In the genomic region with DNA sequence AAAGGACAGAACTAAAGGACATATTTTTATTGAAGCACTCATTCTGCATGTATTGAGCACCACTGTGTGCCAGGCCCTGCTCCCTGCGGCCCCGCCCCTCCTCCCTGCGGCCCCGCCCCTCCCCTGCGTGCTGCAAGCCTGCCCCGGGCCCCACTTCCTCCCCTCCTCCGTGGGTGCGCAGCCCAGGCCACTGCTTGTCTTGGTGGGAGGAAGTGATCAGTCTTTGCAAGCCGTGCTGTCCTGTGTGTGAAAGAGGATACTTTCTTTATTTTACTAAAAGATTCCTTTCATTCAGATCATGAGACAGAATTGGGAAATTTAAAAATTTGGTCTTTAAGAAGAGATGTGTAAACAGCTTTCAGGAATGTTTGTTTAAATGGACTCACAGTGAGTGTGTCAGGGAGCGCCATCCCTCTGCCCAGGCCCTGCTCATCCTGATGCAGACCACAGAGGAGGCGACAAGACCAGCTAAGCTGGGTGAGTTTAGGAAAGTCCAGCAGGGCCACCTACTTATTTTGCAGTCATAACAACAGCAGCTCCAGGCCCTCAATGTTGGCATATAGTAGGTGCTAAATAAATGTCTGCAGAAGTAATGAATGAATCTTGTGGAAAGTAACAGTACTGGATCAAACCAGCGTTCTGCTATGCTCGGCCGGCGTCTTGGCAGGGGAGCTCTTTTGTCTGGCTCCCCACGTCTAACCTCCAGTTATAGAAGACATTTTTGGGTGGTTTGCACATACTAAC, we compare ENCODE assay signal across 9 cellular contexts.
A peak's percentile ranks its signal among the peaks of the same experiment; 100 is the strongest.
DNase-seq lines count a peak whose midpoint lies in the region; ATAC-seq, FAIRE-seq and TF ChIP-seq lines count a peak whose summit lies in the region.
"Had no signal": no experiment of that assay in that cellular context is flagged by ENCODE, and none has a peak within 500 bp of the region (broad histone marks: within the 10 kb centered on the region; RNA-seq: fewer than 3 reads in every experiment).

No MANE protein-coding gene starts in this region.

- H3K9me3 Mint-ChIP-seq in glutamatergic neuron (ENCODE audit: unreplicated experiment): peaks cover 2% of the 10 kb centered on the region

- H3K36me3 Mint-ChIP-seq in glutamatergic neuron (ENCODE audit: unreplicated experiment): no peaks in the 10 kb centered on the region

- no peak overlapping the region for H3K4me3 Mint-ChIP-seq in glutamatergic neuron (ENCODE audit: unreplicated experiment)

- peaks cover 28% of the 10 kb centered on the region for H3K4me1 Mint-ChIP-seq in glutamatergic neuron (ENCODE audit: low read depth, unreplicated experiment)

- H3K27ac ChIP-seq in kidney (ENCODE audit: low read depth in 2 of 2, low read length in 2 of 2): no peak overlapping the region

- H3K9ac ChIP-seq in kidney (ENCODE audit: low read length in 2 of 2): no peak overlapping the region

- no peaks in the 10 kb centered on the region for H3K27me3 Mint-ChIP-seq in glutamatergic neuron (ENCODE audit: unreplicated experiment)

- H3K4me1 ChIP-seq in kidney (ENCODE audit: control insufficient read depth in 1 of 2, insufficient read depth in 1 of 2, low read depth in 1 of 2, low read length in 2 of 2): peaks cover 0 to 2% of the 10 kb centered on the region in 2 donors

- peak; percentile 45 to 58 for ATAC-seq in left cardiac atrium
- ATAC-seq in GM18867 (IDR thresholded peaks at IDR 0.05; ENCODE audit: unreplicated experiment): no peak
- ATAC-seq in SK-N-SH treated with all-trans-retinoic acid at 6 μM for 48 hours: no peak

- H3K36me3 ChIP-seq in kidney (ENCODE audit: control insufficient read depth in 1 of 2, insufficient read depth in 2 of 2, low read length in 2 of 2): no peaks in the 10 kb centered on the region
- H3K36me3 ChIP-seq: heart right ventricle had no signal

- intact Hi-C loops in left cardiac atrium (cut with DNase I): no loop called here
- intact Hi-C loops in kidney (cut with DNase I): no loop called here

- FAIRE-seq in kidney (lab: Jason Lieb, UNC): no peak

- TF ChIP-seq CTCF in kidney (IDR thresholded peaks at IDR 0.05; ENCODE audit: borderline replicate concordance, extremely low read depth, insufficient read depth) (no peak), glutamatergic neuron (IDR thresholded peaks at IDR 0.05; ENCODE audit: partially characterized antibody, unreplicated experiment) (no peak)

- H3K9me3 ChIP-seq in kidney (ENCODE audit: control insufficient read depth in 1 of 2, low read length in 2 of 2): no peaks in the 10 kb centered on the region

- no peak overlapping the region for H3K4me3 ChIP-seq in kidney (ENCODE audit: low read length in 2 of 2)
- H3K4me3 ChIP-seq: heart right ventricle had no signal

- no peak overlapping the region for H3K27ac Mint-ChIP-seq in glutamatergic neuron (ENCODE audit: unreplicated experiment)

- DNase-seq in NOMO-1 (lab: John Stamatoyannopoulos, UW; ENCODE audit: unreplicated experiment in 2 of 2) (peak; percentile 72 to 75), left cardiac atrium (peak; percentile 47), kidney (no peak), glutamatergic neuron (no peak)
- DNase-seq in activated CD8-positive, alpha-beta memory T cell treated with anti-CD3 and anti-CD28 coated beads, Interleukin-2, amount 50 U/mL, for 48 hours: peak; percentile 78
- DNase-seq in stimulated activated CD8-positive, alpha-beta memory T cell treated with anti-CD3 and anti-CD28 coated beads, Interleukin-4, amount 100 ng/mL, for 24 hours (ENCODE audit: low read depth): peak; percentile 34

TF ChIP-seq in SK-N-SH treated with all-trans-retinoic acid at 6 μM for 48 hours, 23 proteins besides CTCF, POLR2A, EP300 and RAD21:
- no peak for TF ChIP-seq ARNTL (CRISPR knock-in tag; IDR thresholded peaks at IDR 0.05; ENCODE audit: borderline replicate concordance, low read depth)
- no peak for TF ChIP-seq PATZ1 (CRISPR knock-in tag; IDR thresholded peaks at IDR 0.05; ENCODE audit: borderline replicate concordance)
- no peak for TF ChIP-seq POU6F1 (CRISPR knock-in tag; IDR thresholded peaks at IDR 0.05; ENCODE audit: borderline replicate concordance, low read depth)
- no peak for TF ChIP-seq OSR1 (CRISPR knock-in tag; IDR thresholded peaks at IDR 0.05)

Comparison
In these comparisons a context has a peak if more than half of its experiments do, and no peak if none do; other contexts are left out.
1. DNase-seq: peak in NOMO-1 (2 of 2), activated CD8-positive, alpha-beta memory T cell treated with anti-CD3 and anti-CD28 coated beads, Interleukin-2, amount 50 U/mL, for 48 hours (single experiment), left cardiac atrium (single experiment) and stimulated activated CD8-positive, alpha-beta memory T cell treated with anti-CD3 and anti-CD28 coated beads, Interleukin-4, amount 100 ng/mL, for 24 hours (single experiment); none in kidney (single experiment) and glutamatergic neuron (single experiment).
2. ATAC-seq: peak in left cardiac atrium (2 of 2); none in GM18867 (single experiment) and SK-N-SH treated with all-trans-retinoic acid at 6 μM for 48 hours (single experiment).